10 cellular contexts compared by ENCODE assay signal in genomic region chr1:169511339-169512028, GRCh38. TPM values are rescaled to one million over a fixed set of nuclear protein-coding genes. Genes with fewer than 3 reads are reported as not detected.
A peak's percentile ranks its signal among the peaks of the same experiment; 100 is the strongest.
DNase-seq lines count a peak whose midpoint lies in the region; ATAC-seq and TF ChIP-seq lines count a peak whose summit lies in the region.
"Had no signal": no experiment of that assay in that cellular context is flagged by ENCODE, and none has a peak within 500 bp of the region (broad histone marks: within the 10 kb centered on the region; RNA-seq: fewer than 3 reads in every experiment).

No MANE protein-coding gene starts in this region.

- H3K36me3 ChIP-seq in MG63 (no peaks in the 10 kb centered on the region), osteoblast (ENCODE audit: insufficient read depth, low read length) (no peaks in the 10 kb centered on the region), H7 (replicated peaks; ENCODE audit: control insufficient read depth, insufficient read depth, low read length) (no peaks in the 10 kb centered on the region)

- H3K9me3 ChIP-seq in MG63 (no peaks in the 10 kb centered on the region), osteoblast (ENCODE audit: low read depth, low read length) (no peaks in the 10 kb centered on the region)

- H3K4me3 ChIP-seq in MG63 = no peak overlapping the region
- H3K4me3 ChIP-seq in osteoblast (ENCODE audit: insufficient read depth, low read length) = no peak overlapping the region
- H3K4me3 ChIP-seq in H7 (ENCODE audit: insufficient read depth, low read depth, low read length) = no peak overlapping the region

- H3K27me3 ChIP-seq in MG63 = no peaks in the 10 kb centered on the region
- no peaks in the 10 kb centered on the region for H3K27me3 ChIP-seq in osteoblast (ENCODE audit: insufficient read depth, low read length)
- no peaks in the 10 kb centered on the region for H3K27me3 ChIP-seq in H7 (ENCODE audit: control insufficient read depth, insufficient read depth, low read length)

- TF ChIP-seq CTCF in osteoblast (IDR thresholded peaks at IDR 0.05; ENCODE audit: extremely low read depth, low read depth, low read length) = no peak

- no peaks in the 10 kb centered on the region for H4K20me1 ChIP-seq in osteoblast (ENCODE audit: insufficient read depth, low read length)

- peak overlapping the region; percentile 10 for H3K4me2 ChIP-seq in osteoblast (ENCODE audit: insufficient read depth, low read length)

- H3K4me1 ChIP-seq in osteoblast (ENCODE audit: insufficient read depth, low read length) = peaks cover 13% of the 10 kb centered on the region

- H2AFZ ChIP-seq in osteoblast (ENCODE audit: low read length) = no peak overlapping the region

- ATAC-seq in esophagus mucosa (peak; percentile 86), GM19467 (IDR thresholded peaks at IDR 0.05; ENCODE audit: unreplicated experiment) (no peak)

- H3K79me2 ChIP-seq in osteoblast (ENCODE audit: insufficient read depth, low read length) = no peaks in the 10 kb centered on the region

- peak overlapping the region; percentile 4 for H3K27ac ChIP-seq in osteoblast (ENCODE audit: low read depth, low read length)

- DNase-seq in AG08395 (ENCODE audit: low spot score) (peak; percentile 74), MG63 (peak; percentile 55), osteoblast (ENCODE audit: insufficient read length, low spot score, missing footprints) (no peak), HT-29 (ENCODE audit: low spot score) (no peak), NCI-H146 (lab: John Stamatoyannopoulos, UW) (no peak), H7 (no peak)
- DNase-seq: endodermal cell, NCI-H1694 had no signal

RNA-seq across cellular contexts. Expression of gene SLC19A2, which starts 25.7 kb away (rescaled TPM):
- total RNA-seq in MG63 (2014; rRNA removed; shearing (Covaris generic); ENCODE audit: low replicate concordance) = 6.1 and 10.3 TPM in 2 replicates
- total RNA-seq in esophagus mucosa = 4.1 TPM
- 8.5 and 10.5 TPM in 2 replicates for total RNA-seq in osteoblast
- 15.6 and 16.8 TPM in 2 replicates for total RNA-seq in HT-29 (2014; rRNA removed; shearing (Covaris generic))
- total RNA-seq in H7 (2014; rRNA removed; shearing (Covaris generic)) = 28.9 and 34.8 TPM in 2 replicates

Comparison
In these comparisons a context has a peak if more than half of its experiments do, and no peak if none do; other contexts are left out.
1. DNase-seq: peak in AG08395 (single experiment) and MG63 (single experiment); none in osteoblast (single experiment), HT-29 (single experiment), NCI-H146 (single experiment) and H7 (single experiment).